ENCODE assay signal across 15 cellular contexts in genomic region chr4:123786159-123786915, GRCh38.
DNase-seq lines count a peak whose midpoint lies in the region; ATAC-seq and TF ChIP-seq lines count a peak whose summit lies in the region.
"Had no signal": no experiment of that assay in that cellular context is flagged by ENCODE, and none has a peak within 500 bp of the region (broad histone marks: within the 10 kb centered on the region; RNA-seq: fewer than 3 reads in every experiment).

No MANE protein-coding gene starts in this region.

- H3K27me3 Mint-ChIP-seq in endodermal cell (ENCODE audit: insufficient read depth) = no peaks in the 10 kb centered on the region
- H3K27me3 Mint-ChIP-seq: stimulated activated naive B cell treated with anti-CD40 and anti-IgM and Interleukin-4, amounts not matched to agents 10 μg/mL and 1 μg/mL and 100 μg/mL, for 72 hours had no signal

- H3K4me3 Mint-ChIP-seq in endodermal cell = no peak overlapping the region
- H3K4me3 Mint-ChIP-seq: stimulated activated naive B cell treated with anti-CD40 and anti-IgM and Interleukin-4, amounts not matched to agents 10 μg/mL and 1 μg/mL and 100 μg/mL, for 72 hours had no signal

- H2BK120ac ChIP-seq in IMR-90 (ENCODE audit: low read depth, low read length) = peak overlapping the region; percentile 81

- in situ Hi-C loops in IMR-90 (cut with MboI; ENCODE audit: low sequenced_read_pairs) = no loop called here

- CTCF ChIA-PET in IMR-90 (lab: Yijun Ruan, JAX) = no interaction called here

- BruUV-seq in IMR-90 (replicated peaks; lab: Mats Ljungman, UMichigan) = no TSS peak

- no CpG with 5 or more reads among the region's 6 CpGs for WGBS in IMR-90 (ENCODE audit: extremely low coverage in 2 of 2, insufficient read length in 1 of 2), 2 experiments
- 85 to 89% methylated on average over 4 to 5 of the region's 6 CpGs for WGBS in endodermal cell (ENCODE audit: insufficient coverage in 1 of 2, insufficient read length in 1 of 2), 2 experiments

- no peak overlapping the region for H2AK9ac ChIP-seq in IMR-90 (replicated peaks; ENCODE audit: low read depth, low read length, poor library complexity)

- H3K36me3 Mint-ChIP-seq in endodermal cell (ENCODE audit: low read depth) = no peaks in the 10 kb centered on the region
- H3K36me3 Mint-ChIP-seq: stimulated activated naive B cell treated with anti-CD40 and anti-IgM and Interleukin-4, amounts not matched to agents 10 μg/mL and 1 μg/mL and 100 μg/mL, for 72 hours had no signal

- H3K9me3 ChIP-seq in IMR-90 (ENCODE audit: control insufficient read depth, insufficient read depth, low read length) (no peaks in the 10 kb centered on the region), fibroblast of lung (ENCODE audit: control insufficient read depth, insufficient read depth, low read depth, low read length) (no peaks in the 10 kb centered on the region), muscle layer of colon (ENCODE audit: low read length) (no peaks in the 10 kb centered on the region), stomach smooth muscle (ENCODE audit: control insufficient read depth in 2 of 2, low read length in 2 of 2) (no peaks in the 10 kb centered on the region), endodermal cell (ENCODE audit: control insufficient read depth, low read length) (no peaks in the 10 kb centered on the region)

- H3K9me1 ChIP-seq in IMR-90 (ENCODE audit: insufficient read depth, low read length) = peaks cover 9% of the 10 kb centered on the region

- no peak overlapping the region; the same call in 1 of the 2 replicates for H3K56ac ChIP-seq in IMR-90 (ENCODE audit: extremely low read depth, insufficient read depth, low read length)

- dilution Hi-C loops in IMR-90 (cut with HindIII; ENCODE audit: low sequenced_read_pairs, unreplicated experiment) = no loop called here

- peak overlapping the region; percentile 86; the same call in 1 of the 2 replicates for H3K4ac ChIP-seq in IMR-90 (ENCODE audit: low read depth, low read length)

- H3K4me1 Mint-ChIP-seq in endodermal cell = peaks cover 10% of the 10 kb centered on the region
- H3K4me1 Mint-ChIP-seq: stimulated activated naive B cell treated with anti-CD40 and anti-IgM and Interleukin-4, amounts not matched to agents 10 μg/mL and 1 μg/mL and 100 μg/mL, for 72 hours had no signal

- H3K36me3 ChIP-seq in IMR-90 (ENCODE audit: control insufficient read depth, insufficient read depth, low read length) = no peaks in the 10 kb centered on the region
- no peaks in the 10 kb centered on the region for H3K36me3 ChIP-seq in fibroblast of lung (ENCODE audit: control insufficient read depth, insufficient read depth, low read length)
- no peaks in the 10 kb centered on the region for H3K36me3 ChIP-seq in muscle layer of colon (ENCODE audit: insufficient read depth, low read length)
- H3K36me3 ChIP-seq in stomach smooth muscle (ENCODE audit: control insufficient read depth in 2 of 2, insufficient read depth in 2 of 2, low read length in 2 of 2) = no peaks in the 10 kb centered on the region
- H3K36me3 ChIP-seq in endodermal cell (ENCODE audit: control insufficient read depth, insufficient read depth, low read length) = no peaks in the 10 kb centered on the region

- H3K4me1 ChIP-seq in IMR-90 (ENCODE audit: control insufficient read depth, insufficient read depth, low read length) = peaks cover 25% of the 10 kb centered on the region
- H3K4me1 ChIP-seq in fibroblast of lung (ENCODE audit: control insufficient read depth, extremely low read depth, insufficient read depth, low read length) = peaks cover 32% of the 10 kb centered on the region
- H3K4me1 ChIP-seq in muscle layer of colon (ENCODE audit: insufficient read depth, low read length) = peaks cover 45% of the 10 kb centered on the region
- peaks cover 11% of the 10 kb centered on the region for H3K4me1 ChIP-seq in stomach smooth muscle (ENCODE audit: control insufficient read depth, insufficient read depth, low read length)
- no peaks in the 10 kb centered on the region for H3K4me1 ChIP-seq in endodermal cell (ENCODE audit: control insufficient read depth, insufficient read depth, low read length)

- no peak for TF ChIP-seq RAD21 in IMR-90 (IDR thresholded peaks at IDR 0.05; ENCODE audit: low read length)

- no peaks in the 10 kb centered on the region for H3K79me1 ChIP-seq in IMR-90 (ENCODE audit: low read depth in 1 of 2, low read length in 2 of 2)

- H2BK20ac ChIP-seq in IMR-90 (ENCODE audit: low read depth, low read length) = peak overlapping the region; percentile 80

- DNase-seq in IMR-90 (no peak), fibroblast of lung (ENCODE audit: low read depth in 2 of 2) (peak; percentile 17 to 51), endodermal cell (no peak), Ammon's horn (ENCODE audit: low spot score) (no peak), NCI-H1694 (lab: John Stamatoyannopoulos, UW) (no peak)
- DNase-seq in stimulated activated CD4-positive, alpha-beta T cell treated with anti-CD3 and anti-CD28 coated beads, Interleukin-2, amount 100 ng/mL, for 48 hours = no peak
- DNase-seq: activated effector memory CD4-positive, alpha-beta T cell treated with anti-CD3 and anti-CD28 coated beads, Interleukin-2, amount 50 U/mL, for 16 hours; AML-193; DMS 273 treated with DMSO at 0.1 percent for 48 hours; NCI-H1436; NCI-H510A; stimulated activated naive B cell treated with anti-CD40 and anti-IgM and Interleukin-4, amounts not matched to agents 10 μg/mL and 1 μg/mL and 100 μg/mL, for 72 hours had no signal

- no peak overlapping the region for H3K27ac Mint-ChIP-seq in endodermal cell
- H3K27ac Mint-ChIP-seq: stimulated activated naive B cell treated with anti-CD40 and anti-IgM and Interleukin-4, amounts not matched to agents 10 μg/mL and 1 μg/mL and 100 μg/mL, for 72 hours had no signal

- H2BK5ac ChIP-seq in IMR-90 (ENCODE audit: low read depth, low read length, poor library complexity, severe bottlenecking) = peak overlapping the region; percentile 96

- peak overlapping the region; percentile 79 for H3K18ac ChIP-seq in IMR-90 (ENCODE audit: low read depth, low read length)

- ATAC-seq in IMR-90 (ENCODE audit: low read depth) = no peak
- ATAC-seq: stimulated activated naive B cell treated with anti-CD40 and anti-IgM and Interleukin-4, amounts not matched to agents 10 μg/mL and 1 μg/mL and 100 μg/mL, for 72 hours had no signal

- H4K5ac ChIP-seq in IMR-90 (ENCODE audit: low read depth, low read length) = peak overlapping the region; percentile 95

- POLR2A ChIA-PET in IMR-90 (lab: Charles Lee; ENCODE audit: unreplicated experiment) = no interaction called here

- H4K91ac ChIP-seq in IMR-90 (ENCODE audit: insufficient read depth, low read depth, low read length) = peak overlapping the region; percentile 63; the same call in 1 of the 2 replicates

- intact Hi-C loops in IMR-90 (cut with micrococcal nuclease) = no loop called here

- H2BK15ac ChIP-seq in IMR-90 (ENCODE audit: low read depth, low read length) = peak overlapping the region; percentile 94

- peak overlapping the region; percentile 55 to 77 for H4K8ac ChIP-seq in IMR-90 (ENCODE audit: low read depth in 2 of 2, low read length in 2 of 2)

- H3K14ac ChIP-seq in IMR-90 (replicated peaks; ENCODE audit: low read depth, low read length) = peak overlapping the region; percentile 79

- H3K27ac ChIP-seq in IMR-90 (ENCODE audit: insufficient read depth, low read length) = peak overlapping the region; percentile 78; the same call in 1 of the 2 replicates
- peak overlapping the region; percentile 76 for H3K27ac ChIP-seq in fibroblast of lung (ENCODE audit: insufficient read depth, low read length)
- H3K27ac ChIP-seq in muscle layer of colon (ENCODE audit: low read depth, low read length) = peak overlapping the region; percentile 62
- peak overlapping the region; percentile 42 for H3K27ac ChIP-seq in stomach smooth muscle (ENCODE audit: low read length)
- no peak overlapping the region for H3K27ac ChIP-seq in endodermal cell (ENCODE audit: low read depth, low read length)
- H3K27ac ChIP-seq: KMS-11 had no signal

- peak overlapping the region; percentile 65; the same call in 1 of the 2 replicates for H2AK5ac ChIP-seq in IMR-90 (ENCODE audit: low read depth, low read length)

- H2AFZ ChIP-seq in IMR-90 (replicated peaks; ENCODE audit: low read length, poor library complexity) (no peak overlapping the region), fibroblast of lung (ENCODE audit: low read length) (peak overlapping the region; percentile 13)

- no peaks in the 10 kb centered on the region for H3K9me3 Mint-ChIP-seq in endodermal cell
- H3K9me3 Mint-ChIP-seq: stimulated activated naive B cell treated with anti-CD40 and anti-IgM and Interleukin-4, amounts not matched to agents 10 μg/mL and 1 μg/mL and 100 μg/mL, for 72 hours had no signal

- H3K4me3 ChIP-seq in IMR-90 (ENCODE audit: insufficient read depth, low read depth, low read length) = no peak overlapping the region
- no peak overlapping the region for H3K4me3 ChIP-seq in fibroblast of lung (replicated peaks in 1 of 4; ENCODE audit: control extremely low read depth in 1 of 4, insufficient read depth in 1 of 4, low read depth in 3 of 4, low read length in 4 of 4)
- H3K4me3 ChIP-seq in muscle layer of colon (ENCODE audit: low read depth in 1 of 2, low read length in 2 of 2) = no peak overlapping the region
- no peak overlapping the region for H3K4me3 ChIP-seq in stomach smooth muscle (ENCODE audit: low read length in 2 of 2)
- H3K4me3 ChIP-seq in endodermal cell (ENCODE audit: low read length) = no peak overlapping the region

- no peak for TF ChIP-seq CTCF in IMR-90 (conservative IDR thresholded peaks at IDR 0.05; ENCODE audit: low read depth, low read length)
- TF ChIP-seq CTCF in fibroblast of lung (conservative IDR thresholded peaks at IDR 0.05 in 1 of 2, IDR thresholded peaks at IDR 0.05 in 1 of 2; ENCODE audit: low read depth in 1 of 2, low read length in 2 of 2) = no peak
- TF ChIP-seq CTCF in endodermal cell (conservative IDR thresholded peaks at IDR 0.05) = no peak

- H3K27me3 ChIP-seq in IMR-90 (ENCODE audit: control insufficient read depth, insufficient read depth, low read length) (no peaks in the 10 kb centered on the region), fibroblast of lung (ENCODE audit: control insufficient read depth, insufficient read depth, low read length) (no peaks in the 10 kb centered on the region), muscle layer of colon (ENCODE audit: control insufficient read depth in 1 of 2, insufficient read depth in 2 of 2, low read length in 2 of 2) (no peaks in the 10 kb centered on the region), stomach smooth muscle (ENCODE audit: control insufficient read depth in 1 of 2, insufficient read depth in 2 of 2, low read length in 2 of 2) (no peaks in the 10 kb centered on the region), endodermal cell (ENCODE audit: control insufficient read depth, insufficient read depth, low read length, poor library complexity, severe bottlenecking) (no peaks in the 10 kb centered on the region)

- no peaks in the 10 kb centered on the region for H4K20me1 ChIP-seq in IMR-90 (ENCODE audit: insufficient read depth, low read length)
- H4K20me1 ChIP-seq in fibroblast of lung (ENCODE audit: control insufficient read depth, extremely low read depth, insufficient read depth, low read length) = no peaks in the 10 kb centered on the region

- peak overlapping the region; percentile 58; the same call in 1 of the 2 replicates for H3K23ac ChIP-seq in IMR-90 (ENCODE audit: low read depth, low read length)

- H3K9ac ChIP-seq in IMR-90 (ENCODE audit: low read depth, low read length) (no peak overlapping the region; the same call in 1 of the 2 replicates), fibroblast of lung (ENCODE audit: insufficient read depth, low read length) (no peak overlapping the region), muscle layer of colon (ENCODE audit: low read length) (no peak overlapping the region), stomach smooth muscle (ENCODE audit: low read length in 2 of 2) (no peak overlapping the region), endodermal cell (ENCODE audit: extremely low read depth, low read length, poor library complexity, severe bottlenecking) (no peak overlapping the region)
- H3K9ac ChIP-seq: KMS-11 had no signal

- no peak for TF ChIP-seq POLR2A in IMR-90 (IDR thresholded peaks at IDR 0.05; ENCODE audit: low read depth, low read length)

- no peaks in the 10 kb centered on the region for H3K79me2 ChIP-seq in fibroblast of lung (ENCODE audit: control insufficient read depth, insufficient read depth, low read length)

- no peak overlapping the region; the same call in 1 of the 2 replicates for H3K4me2 ChIP-seq in IMR-90 (ENCODE audit: low read depth, low read length)
- H3K4me2 ChIP-seq in fibroblast of lung (ENCODE audit: extremely low read depth, insufficient read depth, low read length) = peak overlapping the region; percentile 46
- H3K4me2 ChIP-seq: KMS-11 had no signal

Comparison
In these comparisons a context has a peak if more than half of its experiments do, and no peak if none do; other contexts are left out.
1. DNase-seq: peak in fibroblast of lung (2 of 2); none in IMR-90 (single experiment), endodermal cell (single experiment), Ammon's horn (single experiment), NCI-H1694 (single experiment) and stimulated activated CD4-positive, alpha-beta T cell treated with anti-CD3 and anti-CD28 coated beads, Interleukin-2, amount 100 ng/mL, for 48 hours (0 of 2).